In the genomic region with DNA sequence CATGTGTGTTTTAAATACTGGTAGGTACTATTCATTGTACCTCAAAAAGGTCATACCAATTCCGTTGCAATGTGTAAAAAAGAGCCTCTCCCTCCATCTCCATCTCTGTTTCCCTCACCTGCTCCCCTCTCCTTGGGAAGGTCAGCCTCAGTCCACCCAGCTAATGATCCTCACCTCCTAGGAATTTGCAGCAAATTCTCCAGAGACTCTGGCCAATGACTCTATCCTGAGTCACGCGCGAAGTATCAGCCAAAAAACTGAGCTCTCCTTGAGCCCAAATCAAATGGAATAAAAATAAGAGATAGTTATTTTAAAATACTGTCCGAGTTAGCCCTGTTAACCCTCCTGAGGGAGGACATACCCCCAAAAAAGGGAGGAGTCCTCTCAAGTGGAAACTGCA, we compare ENCODE assay signal across 15 cellular contexts.
DNase-seq lines count a peak whose midpoint lies in the region; ATAC-seq and TF ChIP-seq lines count a peak whose summit lies in the region.
"Had no signal": no experiment of that assay in that cellular context is flagged by ENCODE, and none has a peak within 500 bp of the region (broad histone marks: within the 10 kb centered on the region; RNA-seq: fewer than 3 reads in every experiment).

No MANE protein-coding gene starts in this region.

- H3K27ac ChIP-seq in PC-3 (ENCODE audit: low read length) = peak overlapping the region; percentile 67

- H3K27ac Mint-ChIP-seq in naive thymus-derived CD8-positive, alpha-beta T cell = no peak overlapping the region
- H3K27ac Mint-ChIP-seq: activated naive CD8-positive, alpha-beta T cell; CD8-positive, alpha-beta T cell; T-helper 1 cell treated with Interleukin-12 subunit alpha and Interleukin-12 subunit beta and Interleukin-4 antibody, amounts not matched to agents 30 μg/mL and 1 μg/mL, for 36 hours had no signal

- H3K4me3 ChIP-seq in BJ (ENCODE audit: low read depth, low read length) (no peak overlapping the region), PC-3 (ENCODE audit: low read length) (no peak overlapping the region)

- peaks cover 27% of the 10 kb centered on the region for H3K4me1 ChIP-seq in PC-3 (ENCODE audit: insufficient read depth, low read length)

- peaks cover 0 to 17% (median 11%) of the 10 kb centered on the region in 9 donors for H3K9me3 Mint-ChIP-seq in naive thymus-derived CD8-positive, alpha-beta T cell

- no peak for TF ChIP-seq CTCF in BJ (IDR thresholded peaks at IDR 0.05; ENCODE audit: insufficient read depth, low read depth, low read length)
- TF ChIP-seq CTCF in PC-3 (conservative IDR thresholded peaks at IDR 0.05; ENCODE audit: low read depth, low read length) = no peak
- no peak for TF ChIP-seq CTCF in omental fat pad (IDR thresholded peaks at IDR 0.05)

- H3K4me2 ChIP-seq in PC-3 (ENCODE audit: low read length) = peak overlapping the region; percentile 79

- DNase-seq in BJ (ENCODE audit: low read depth) (peak; percentile 54), PC-3 (peak; percentile 98), dedifferentiated amniotic fluid mesenchymal stem cell (ENCODE audit: extremely low spot score) (peak; percentile 69), omental fat pad (ENCODE audit: low spot score) (no peak), posterior vena cava (ENCODE audit: low spot score) (no peak)
- no peak for DNase-seq in naive thymus-derived CD8-positive, alpha-beta T cell
- DNase-seq: KBM-7; naive B cell; NCI-H2029 treated with DMSO at 0.1 percent for 48 hours; stimulated activated CD4-positive, alpha-beta T cell treated with anti-CD3 and anti-CD28 coated beads, Interleukin-15, amount 100 ng/mL, for 24 hours had no signal

- no peaks in the 10 kb centered on the region for H3K27me3 Mint-ChIP-seq in naive thymus-derived CD8-positive, alpha-beta T cell
- H3K27me3 Mint-ChIP-seq: activated naive CD8-positive, alpha-beta T cell; naive B cell had no signal

- peak; percentile 96 for ATAC-seq in PC-3
- peak; percentile 58 for ATAC-seq in omental fat pad (ENCODE audit: low FRiP score)
- ATAC-seq in HG03135 (IDR thresholded peaks at IDR 0.05; ENCODE audit: unreplicated experiment) = no peak
- ATAC-seq in naive thymus-derived CD8-positive, alpha-beta T cell = no peak
- ATAC-seq in GM21447 (IDR thresholded peaks at IDR 0.05; ENCODE audit: unreplicated experiment) = no peak
- ATAC-seq: CD8-positive, alpha-beta T cell had no signal

- H3K79me2 ChIP-seq in PC-3 (ENCODE audit: low read length) = no peaks in the 10 kb centered on the region

- CTCF ChIA-PET in BJ (lab: Yijun Ruan, JAX) (interaction anchor here (0.8 to 1.6 kb wide), 5 partner anchors 8 to 163 kb away, joined by 3 to 9 read pairs (median 4); partner anchors contain the start of gene DPF3), PC-3 (lab: Charles Lee) (interaction anchor here (0.5 to 1.2 kb wide), 9 partner anchors 24 to 231 kb away, joined by 3 to 8 read pairs (median 4); partner anchors contain the start of gene DPF3)

- H2AFZ ChIP-seq in PC-3 (ENCODE audit: low read length) = no peak overlapping the region

- no peaks in the 10 kb centered on the region for H3K9me3 ChIP-seq in PC-3 (ENCODE audit: low read length)

- no peaks in the 10 kb centered on the region for H3K9me2 ChIP-seq in PC-3 (replicated peaks; ENCODE audit: low read length)

- H3K27me3 ChIP-seq in BJ (ENCODE audit: control insufficient read depth, insufficient read depth, low read length) (no peaks in the 10 kb centered on the region), PC-3 (ENCODE audit: low read length) (no peaks in the 10 kb centered on the region)

- peaks cover 3 to 10% (median 10%) of the 10 kb centered on the region in 3 donors for H3K36me3 Mint-ChIP-seq in naive thymus-derived CD8-positive, alpha-beta T cell

- no peak overlapping the region for H3K9ac ChIP-seq in PC-3 (ENCODE audit: low read length)

- POLR2A ChIA-PET in BJ (lab: Charles Lee) = interaction anchor here (0.6 kb wide), 2 partner anchors 9 to 187 kb away, joined by 4 read pairs; no protein-coding TSS in a partner anchor
- POLR2A ChIA-PET in PC-3 (lab: Charles Lee; ENCODE audit: unreplicated experiment) = interaction anchor here (0.5 to 1.1 kb wide), 4 partner anchors 102 to 391 kb away, joined by 3 to 7 read pairs (median 4); partner anchors contain the start of genes DPF3 and PSEN1
- POLR2A ChIA-PET in naive thymus-derived CD8-positive, alpha-beta T cell (lab: Charles Lee) = no interaction called here

- no TSS peak for BruUV-seq in PC-3 (replicated peaks; lab: Mats Ljungman, UMichigan)

- peaks cover 4% of the 10 kb centered on the region for H3F3A ChIP-seq in PC-3 (ENCODE audit: low read length, unreplicated experiment)

- intact Hi-C loops in PC-3 (cut with micrococcal nuclease) (loop anchor here (1.0 to 5.0 kb wide), 7 partner anchors 41 to 229 kb away; partner anchors contain the start of gene DPF3), posterior vena cava (cut with DNase I) (no loop called here)

- no peaks in the 10 kb centered on the region for H3K4me1 Mint-ChIP-seq in naive thymus-derived CD8-positive, alpha-beta T cell

- H3K36me3 ChIP-seq in BJ (ENCODE audit: control insufficient read depth, insufficient read depth, low read length) = 0 out of 2 replicates have a peak, but pooled peaks cover 1% of the 10 kb centered on the region
- peaks cover 10% of the 10 kb centered on the region; the same call in 1 of the 2 replicates for H3K36me3 ChIP-seq in PC-3 (ENCODE audit: low read depth, low read length)

- H3K4me3 Mint-ChIP-seq in naive thymus-derived CD8-positive, alpha-beta T cell = no peak overlapping the region
- H3K4me3 Mint-ChIP-seq: activated naive CD8-positive, alpha-beta T cell; CD8-positive, alpha-beta T cell; naive B cell; T-helper 1 cell treated with Interleukin-12 subunit alpha and Interleukin-12 subunit beta and Interleukin-4 antibody, amounts not matched to agents 30 μg/mL and 1 μg/mL, for 36 hours had no signal

- no peaks in the 10 kb centered on the region for H4K20me1 ChIP-seq in PC-3 (ENCODE audit: low read length)

Comparison
In these comparisons a context has a peak if more than half of its experiments do, and no peak if none do; other contexts are left out.
1. DNase-seq: peak in BJ (single experiment), PC-3 (single experiment) and dedifferentiated amniotic fluid mesenchymal stem cell (single experiment); none in omental fat pad (single experiment), naive thymus-derived CD8-positive, alpha-beta T cell (0 of 10) and posterior vena cava (single experiment).
2. ATAC-seq: peak in PC-3 (single experiment) and omental fat pad (single experiment); none in HG03135 (single experiment), naive thymus-derived CD8-positive, alpha-beta T cell (0 of 2) and GM21447 (single experiment).